ENCODE assay signal across 1 cellular context in the genomic region with DNA sequence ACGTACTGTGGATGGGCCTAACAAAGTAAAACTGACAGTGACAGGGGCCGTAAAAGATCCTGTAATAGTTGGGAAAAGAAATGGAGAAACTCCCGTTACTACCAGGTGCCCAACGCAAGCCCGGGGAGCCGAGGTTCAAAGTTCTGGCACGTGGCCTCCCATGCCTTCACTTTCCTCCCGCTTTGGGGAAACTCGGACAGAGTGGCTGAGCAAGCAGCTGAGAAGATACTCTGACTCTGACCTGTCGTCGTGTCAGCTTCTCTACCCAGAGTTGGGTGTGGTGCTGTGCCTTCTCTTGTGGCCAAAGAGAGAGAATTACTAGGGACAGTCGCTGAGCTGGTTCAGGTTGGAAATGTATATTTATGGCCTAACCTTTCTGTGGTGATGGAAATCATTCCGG.
A peak's percentile ranks its signal among the peaks of the same experiment; 100 is the strongest.
TF ChIP-seq lines count a peak whose summit lies in the region.

No MANE protein-coding gene starts in this region.

TF ChIP-seq in HepG2, 621 proteins besides CTCF, POLR2A, EP300 and RAD21 (continues in another document):
- TF ChIP-seq, protein P1, sequence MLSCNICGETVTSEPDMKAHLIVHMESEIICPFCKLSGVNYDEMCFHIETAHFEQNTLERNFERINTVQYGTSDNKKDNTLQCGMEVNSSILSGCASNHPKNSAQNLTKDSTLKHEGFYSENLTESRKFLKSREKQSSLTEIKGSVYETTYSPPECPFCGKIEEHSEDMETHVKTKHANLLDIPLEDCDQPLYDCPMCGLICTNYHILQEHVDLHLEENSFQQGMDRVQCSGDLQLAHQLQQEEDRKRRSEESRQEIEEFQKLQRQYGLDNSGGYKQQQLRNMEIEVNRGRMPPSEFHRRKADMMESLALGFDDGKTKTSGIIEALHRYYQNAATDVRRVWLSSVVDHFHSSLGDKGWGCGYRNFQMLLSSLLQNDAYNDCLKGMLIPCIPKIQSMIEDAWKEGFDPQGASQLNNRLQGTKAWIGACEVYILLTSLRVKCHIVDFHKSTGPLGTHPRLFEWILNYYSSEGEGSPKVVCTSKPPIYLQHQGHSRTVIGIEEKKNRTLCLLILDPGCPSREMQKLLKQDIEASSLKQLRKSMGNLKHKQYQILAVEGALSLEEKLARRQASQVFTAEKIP (CRISPR knock-in tag; IDR thresholded peaks at IDR 0.05; ENCODE audit: borderline replicate concordance): no peak
- no peak for TF ChIP-seq NFKBIZ (CRISPR knock-in tag; IDR thresholded peaks at IDR 0.05)
- no peak for TF ChIP-seq ZNF326 (CRISPR knock-in tag; IDR thresholded peaks at IDR 0.05; ENCODE audit: borderline replicate concordance)
- TF ChIP-seq, protein P2, sequence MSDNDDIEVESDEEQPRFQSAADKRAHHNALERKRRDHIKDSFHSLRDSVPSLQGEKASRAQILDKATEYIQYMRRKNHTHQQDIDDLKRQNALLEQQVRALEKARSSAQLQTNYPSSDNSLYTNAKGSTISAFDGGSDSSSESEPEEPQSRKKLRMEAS (IDR thresholded peaks at IDR 0.05): peak; percentile 82
- TF ChIP-seq ARHGAP35 (CRISPR knock-in tag; IDR thresholded peaks at IDR 0.05; ENCODE audit: borderline replicate concordance): no peak
- no peak for TF ChIP-seq ATF7-NPFF (CRISPR knock-in tag; IDR thresholded peaks at IDR 0.05; ENCODE audit: low read depth)
- peak; percentile 18; the same call in 1 of the 2 replicates for TF ChIP-seq MYC (CRISPR knock-in tag; IDR thresholded peaks at IDR 0.05; ENCODE audit: borderline replicate concordance)
- no peak for TF ChIP-seq U2AF1 (optimal IDR thresholded peaks at IDR 0.05; ENCODE audit: low read depth, low read length)
- TF ChIP-seq, protein P3, sequence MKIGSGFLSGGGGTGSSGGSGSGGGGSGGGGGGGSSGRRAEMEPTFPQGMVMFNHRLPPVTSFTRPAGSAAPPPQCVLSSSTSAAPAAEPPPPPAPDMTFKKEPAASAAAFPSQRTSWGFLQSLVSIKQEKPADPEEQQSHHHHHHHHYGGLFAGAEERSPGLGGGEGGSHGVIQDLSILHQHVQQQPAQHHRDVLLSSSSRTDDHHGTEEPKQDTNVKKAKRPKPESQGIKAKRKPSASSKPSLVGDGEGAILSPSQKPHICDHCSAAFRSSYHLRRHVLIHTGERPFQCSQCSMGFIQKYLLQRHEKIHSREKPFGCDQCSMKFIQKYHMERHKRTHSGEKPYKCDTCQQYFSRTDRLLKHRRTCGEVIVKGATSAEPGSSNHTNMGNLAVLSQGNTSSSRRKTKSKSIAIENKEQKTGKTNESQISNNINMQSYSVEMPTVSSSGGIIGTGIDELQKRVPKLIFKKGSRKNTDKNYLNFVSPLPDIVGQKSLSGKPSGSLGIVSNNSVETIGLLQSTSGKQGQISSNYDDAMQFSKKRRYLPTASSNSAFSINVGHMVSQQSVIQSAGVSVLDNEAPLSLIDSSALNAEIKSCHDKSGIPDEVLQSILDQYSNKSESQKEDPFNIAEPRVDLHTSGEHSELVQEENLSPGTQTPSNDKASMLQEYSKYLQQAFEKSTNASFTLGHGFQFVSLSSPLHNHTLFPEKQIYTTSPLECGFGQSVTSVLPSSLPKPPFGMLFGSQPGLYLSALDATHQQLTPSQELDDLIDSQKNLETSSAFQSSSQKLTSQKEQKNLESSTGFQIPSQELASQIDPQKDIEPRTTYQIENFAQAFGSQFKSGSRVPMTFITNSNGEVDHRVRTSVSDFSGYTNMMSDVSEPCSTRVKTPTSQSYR (CRISPR knock-in tag; IDR thresholded peaks at IDR 0.05; ENCODE audit: borderline replicate concordance): no peak
- no peak for TF ChIP-seq ZKSCAN1 (IDR thresholded peaks at IDR 0.05; ENCODE audit: low read length)
- no peak for TF ChIP-seq ZNF563 (CRISPR knock-in tag; IDR thresholded peaks at IDR 0.05)
- TF ChIP-seq TEAD3 (CRISPR knock-in tag; optimal IDR thresholded peaks at IDR 0.05; ENCODE audit: borderline replicate concordance): no peak
- TF ChIP-seq MYNN (CRISPR knock-in tag; IDR thresholded peaks at IDR 0.05; ENCODE audit: low read depth): no peak
- TF ChIP-seq, protein P4, sequence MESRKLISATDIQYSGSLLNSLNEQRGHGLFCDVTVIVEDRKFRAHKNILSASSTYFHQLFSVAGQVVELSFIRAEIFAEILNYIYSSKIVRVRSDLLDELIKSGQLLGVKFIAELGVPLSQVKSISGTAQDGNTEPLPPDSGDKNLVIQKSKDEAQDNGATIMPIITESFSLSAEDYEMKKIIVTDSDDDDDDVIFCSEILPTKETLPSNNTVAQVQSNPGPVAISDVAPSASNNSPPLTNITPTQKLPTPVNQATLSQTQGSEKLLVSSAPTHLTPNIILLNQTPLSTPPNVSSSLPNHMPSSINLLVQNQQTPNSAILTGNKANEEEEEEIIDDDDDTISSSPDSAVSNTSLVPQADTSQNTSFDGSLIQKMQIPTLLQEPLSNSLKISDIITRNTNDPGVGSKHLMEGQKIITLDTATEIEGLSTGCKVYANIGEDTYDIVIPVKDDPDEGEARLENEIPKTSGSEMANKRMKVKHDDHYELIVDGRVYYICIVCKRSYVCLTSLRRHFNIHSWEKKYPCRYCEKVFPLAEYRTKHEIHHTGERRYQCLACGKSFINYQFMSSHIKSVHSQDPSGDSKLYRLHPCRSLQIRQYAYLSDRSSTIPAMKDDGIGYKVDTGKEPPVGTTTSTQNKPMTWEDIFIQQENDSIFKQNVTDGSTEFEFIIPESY (CRISPR knock-in tag; IDR thresholded peaks at IDR 0.05): no peak
- peak; percentile 57; the same call in 1 of the 2 replicates for TF ChIP-seq BHLHE40 (IDR thresholded peaks at IDR 0.05; ENCODE audit: low read length)
- TF ChIP-seq ZNF891 (CRISPR knock-in tag; IDR thresholded peaks at IDR 0.05): 0 out of 2 replicates have a peak, but pooled peaks have one; percentile 52
- TF ChIP-seq, protein P5, sequence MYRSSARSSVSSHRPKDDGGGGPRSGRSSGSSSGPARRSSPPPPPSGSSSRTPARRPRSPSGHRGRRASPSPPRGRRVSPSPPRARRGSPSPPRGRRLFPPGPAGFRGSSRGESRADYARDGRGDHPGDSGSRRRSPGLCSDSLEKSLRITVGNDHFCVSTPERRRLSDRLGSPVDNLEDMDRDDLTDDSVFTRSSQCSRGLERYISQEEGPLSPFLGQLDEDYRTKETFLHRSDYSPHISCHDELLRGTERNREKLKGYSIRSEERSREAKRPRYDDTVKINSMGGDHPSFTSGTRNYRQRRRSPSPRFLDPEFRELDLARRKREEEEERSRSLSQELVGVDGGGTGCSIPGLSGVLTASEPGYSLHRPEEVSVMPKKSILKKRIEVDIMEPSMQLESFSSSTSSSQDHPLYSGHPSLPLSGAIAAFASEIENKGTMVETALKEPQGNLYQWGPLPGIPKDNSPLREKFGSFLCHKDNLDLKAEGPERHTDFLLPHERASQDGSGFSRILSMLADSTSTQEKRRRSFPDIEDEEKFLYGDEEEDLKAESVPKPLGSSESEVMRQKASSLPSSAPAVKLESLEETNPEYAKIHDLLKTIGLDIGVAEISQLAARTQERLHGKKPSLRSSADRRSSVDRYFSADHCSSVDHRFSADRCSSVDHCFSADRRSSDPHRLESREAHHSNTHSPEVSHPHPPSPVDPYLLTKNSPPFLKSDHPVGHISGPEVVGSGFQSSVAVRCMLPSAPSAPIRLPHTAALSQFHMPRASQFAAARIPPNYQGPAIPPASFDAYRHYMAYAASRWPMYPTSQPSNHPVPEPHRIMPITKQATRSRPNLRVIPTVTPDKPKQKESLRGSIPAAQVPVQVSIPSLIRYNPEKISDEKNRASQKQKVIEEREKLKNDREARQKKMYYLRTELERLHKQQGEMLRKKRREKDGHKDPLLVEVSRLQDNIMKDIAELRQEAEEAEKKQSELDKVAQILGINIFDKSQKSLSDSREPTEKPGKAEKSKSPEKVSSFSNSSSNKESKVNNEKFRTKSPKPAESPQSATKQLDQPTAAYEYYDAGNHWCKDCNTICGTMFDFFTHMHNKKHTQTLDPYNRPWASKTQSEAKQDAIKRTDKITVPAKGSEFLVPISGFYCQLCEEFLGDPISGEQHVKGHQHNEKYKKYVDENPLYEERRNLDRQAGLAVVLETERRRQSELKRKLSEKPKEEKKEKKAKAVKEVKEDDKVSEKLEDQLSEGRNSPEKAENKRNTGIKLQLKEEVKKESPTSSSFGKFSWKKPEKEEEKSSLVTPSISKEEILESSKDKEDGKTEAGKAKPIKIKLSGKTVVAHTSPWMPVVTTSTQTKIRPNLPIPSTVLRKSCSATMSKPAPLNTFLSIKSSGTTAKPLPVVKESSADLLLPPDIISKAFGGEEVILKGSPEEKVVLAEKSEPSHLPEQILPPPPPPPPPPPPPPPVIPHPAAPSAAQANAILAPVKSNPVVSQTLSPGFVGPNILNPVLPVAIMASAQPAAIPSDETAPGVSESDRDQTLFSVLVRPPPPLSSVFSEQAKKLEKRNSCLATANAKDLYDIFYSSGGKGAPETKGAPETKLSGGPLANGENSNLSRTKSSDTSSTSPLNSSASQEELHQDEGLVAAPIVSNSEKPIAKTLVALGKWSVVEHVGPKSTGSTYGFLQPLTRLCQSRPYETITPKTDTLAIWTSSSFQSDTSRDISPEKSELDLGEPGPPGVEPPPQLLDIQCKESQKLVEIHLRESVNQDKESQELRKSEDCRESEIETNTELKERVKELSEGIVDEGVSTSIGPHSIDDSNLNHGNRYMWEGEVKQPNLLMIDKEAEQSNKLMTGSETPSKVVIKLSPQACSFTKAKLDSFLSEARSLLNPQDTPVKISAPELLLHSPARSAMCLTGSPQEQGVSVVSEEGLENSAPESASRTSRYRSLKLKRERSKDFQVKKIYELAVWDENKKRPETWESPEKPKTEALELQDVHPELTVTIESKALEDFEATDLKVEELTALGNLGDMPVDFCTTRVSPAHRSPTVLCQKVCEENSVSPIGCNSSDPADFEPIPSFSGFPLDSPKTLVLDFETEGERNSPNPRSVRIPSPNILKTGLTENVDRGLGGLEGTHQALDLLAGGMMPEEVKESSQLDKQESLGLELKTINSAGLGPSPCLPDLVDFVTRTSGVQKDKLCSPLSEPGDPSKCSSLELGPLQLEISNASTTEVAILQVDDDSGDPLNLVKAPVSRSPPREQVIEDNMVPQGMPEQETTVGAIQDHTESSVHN (CRISPR knock-in tag; IDR thresholded peaks at IDR 0.05): no peak
- TF ChIP-seq, protein P6, sequence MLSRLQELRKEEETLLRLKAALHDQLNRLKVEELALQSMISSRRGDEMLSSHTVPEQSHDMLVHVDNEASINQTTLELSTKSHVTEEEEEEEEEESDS (CRISPR knock-in tag; IDR thresholded peaks at IDR 0.05; ENCODE audit: borderline replicate concordance): no peak
- TF ChIP-seq, protein P7, sequence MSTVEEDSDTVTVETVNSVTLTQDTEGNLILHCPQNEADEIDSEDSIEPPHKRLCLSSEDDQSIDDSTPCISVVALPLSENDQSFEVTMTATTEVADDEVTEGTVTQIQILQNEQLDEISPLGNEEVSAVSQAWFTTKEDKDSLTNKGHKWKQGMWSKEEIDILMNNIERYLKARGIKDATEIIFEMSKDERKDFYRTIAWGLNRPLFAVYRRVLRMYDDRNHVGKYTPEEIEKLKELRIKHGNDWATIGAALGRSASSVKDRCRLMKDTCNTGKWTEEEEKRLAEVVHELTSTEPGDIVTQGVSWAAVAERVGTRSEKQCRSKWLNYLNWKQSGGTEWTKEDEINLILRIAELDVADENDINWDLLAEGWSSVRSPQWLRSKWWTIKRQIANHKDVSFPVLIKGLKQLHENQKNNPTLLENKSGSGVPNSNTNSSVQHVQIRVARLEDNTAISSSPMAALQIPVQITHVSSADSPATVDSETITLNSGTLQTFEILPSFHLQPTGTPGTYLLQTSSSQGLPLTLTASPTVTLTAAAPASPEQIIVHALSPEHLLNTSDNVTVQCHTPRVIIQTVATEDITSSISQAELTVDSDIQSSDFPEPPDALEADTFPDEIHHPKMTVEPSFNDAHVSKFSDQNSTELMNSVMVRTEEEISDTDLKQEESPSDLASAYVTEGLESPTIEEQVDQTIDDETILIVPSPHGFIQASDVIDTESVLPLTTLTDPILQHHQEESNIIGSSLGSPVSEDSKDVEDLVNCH (CRISPR knock-in tag; IDR thresholded peaks at IDR 0.05): no peak
- no peak for TF ChIP-seq PHF5A (CRISPR knock-in tag; IDR thresholded peaks at IDR 0.05; ENCODE audit: low read depth, unreplicated experiment)
- TF ChIP-seq, protein P8, sequence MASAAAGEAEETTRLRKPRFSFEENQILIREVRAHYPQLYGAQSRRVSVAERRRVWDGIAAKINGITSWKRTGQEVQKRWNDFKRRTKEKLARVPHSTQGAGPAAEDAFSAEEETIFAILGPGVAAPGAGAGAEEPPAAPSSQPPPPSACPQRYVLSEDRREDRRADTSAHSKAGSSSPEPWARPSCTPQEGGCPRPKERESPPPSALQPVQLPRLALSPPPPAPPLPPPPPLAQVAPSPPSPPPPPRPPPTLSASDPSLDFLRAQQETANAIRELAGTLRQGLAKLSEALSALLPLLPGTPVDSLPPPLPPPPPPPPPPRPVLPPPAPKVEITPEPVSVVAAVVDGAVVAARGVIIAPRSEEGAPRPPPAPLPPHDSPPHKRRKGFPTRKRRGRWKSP (CRISPR knock-in tag; IDR thresholded peaks at IDR 0.05): 0 out of 2 replicates have a peak, but pooled peaks have one; percentile 26
- no peak for TF ChIP-seq MED1 (CRISPR knock-in tag; IDR thresholded peaks at IDR 0.05)
- TF ChIP-seq, protein P9, sequence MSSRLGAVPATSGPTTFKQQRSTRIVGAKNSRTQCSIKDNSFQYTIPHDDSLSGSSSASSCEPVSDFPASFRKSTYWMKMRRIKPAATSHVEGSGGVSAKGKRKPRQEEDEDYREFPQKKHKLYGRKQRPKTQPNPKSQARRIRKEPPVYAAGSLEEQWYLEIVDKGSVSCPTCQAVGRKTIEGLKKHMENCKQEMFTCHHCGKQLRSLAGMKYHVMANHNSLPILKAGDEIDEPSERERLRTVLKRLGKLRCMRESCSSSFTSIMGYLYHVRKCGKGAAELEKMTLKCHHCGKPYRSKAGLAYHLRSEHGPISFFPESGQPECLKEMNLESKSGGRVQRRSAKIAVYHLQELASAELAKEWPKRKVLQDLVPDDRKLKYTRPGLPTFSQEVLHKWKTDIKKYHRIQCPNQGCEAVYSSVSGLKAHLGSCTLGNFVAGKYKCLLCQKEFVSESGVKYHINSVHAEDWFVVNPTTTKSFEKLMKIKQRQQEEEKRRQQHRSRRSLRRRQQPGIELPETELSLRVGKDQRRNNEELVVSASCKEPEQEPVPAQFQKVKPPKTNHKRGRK (CRISPR knock-in tag; IDR thresholded peaks at IDR 0.05): no peak
- TF ChIP-seq, protein P10, sequence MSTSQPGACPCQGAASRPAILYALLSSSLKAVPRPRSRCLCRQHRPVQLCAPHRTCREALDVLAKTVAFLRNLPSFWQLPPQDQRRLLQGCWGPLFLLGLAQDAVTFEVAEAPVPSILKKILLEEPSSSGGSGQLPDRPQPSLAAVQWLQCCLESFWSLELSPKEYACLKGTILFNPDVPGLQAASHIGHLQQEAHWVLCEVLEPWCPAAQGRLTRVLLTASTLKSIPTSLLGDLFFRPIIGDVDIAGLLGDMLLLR (CRISPR knock-in tag; IDR thresholded peaks at IDR 0.05): no peak
